29 cellular contexts compared by ENCODE assay signal in genomic region chr17:57872536-57872935, GRCh38. TPM values are rescaled to one million over a fixed set of nuclear protein-coding genes. Genes with fewer than 3 reads are reported as not detected.
A peak's percentile ranks its signal among the peaks of the same experiment; 100 is the strongest.
DNase-seq lines count a peak whose midpoint lies in the region; ATAC-seq, FAIRE-seq and TF ChIP-seq lines count a peak whose summit lies in the region.
"Had no signal": no experiment of that assay in that cellular context is flagged by ENCODE, and none has a peak within 500 bp of the region (broad histone marks: within the 10 kb centered on the region; RNA-seq: fewer than 3 reads in every experiment).

No MANE protein-coding gene starts in this region.

- H3K9me3 ChIP-seq in BLaER1 (no peaks in the 10 kb centered on the region), IMR-90 (ENCODE audit: control insufficient read depth, insufficient read depth, low read length) (no peaks in the 10 kb centered on the region), astrocyte (ENCODE audit: insufficient read depth, low read depth, low read length) (no peaks in the 10 kb centered on the region), upper lobe of left lung (no peaks in the 10 kb centered on the region), transverse colon (no peaks in the 10 kb centered on the region)
- H3K9me3 ChIP-seq: BE2C, esophagus squamous epithelium, SJCRH30, tibial artery had no signal

- CTCF ChIA-PET in IMR-90 (lab: Yijun Ruan, JAX) = no interaction called here

- 0 out of 2 replicates have a peak overlapping the region, but pooled peaks have one; percentile 11 for H3K14ac ChIP-seq in IMR-90 (replicated peaks; ENCODE audit: low read depth, low read length)

- POLR2A ChIA-PET in IMR-90 (lab: Charles Lee; ENCODE audit: unreplicated experiment) = interaction anchor here (0.6 kb wide), 1 partner anchor 77 kb away, joined by 5 read pairs; no protein-coding TSS in a partner anchor

- DNase-seq in IMR-90 (no peak), astrocyte (ENCODE audit: low read depth) (no peak), upper lobe of left lung (no peak), DMS53 (lab: John Stamatoyannopoulos, UW) (no peak), transverse colon (no peak)
- DNase-seq: ACHN; activated CD4-positive, alpha-beta T cell treated with anti-CD3 and anti-CD28 coated beads, Interleukin-2, amount 50 U/mL, for 4 hours; activated CD8-positive, alpha-beta memory T cell treated with anti-CD3 and anti-CD28 coated beads, Interleukin-2, amount 50 U/mL, for 4 hours; activated naive CD4-positive, alpha-beta T cell treated with anti-CD3 and anti-CD28 coated beads, Interleukin-2, amount 50 U/mL, for 16 hours; amygdala; BE2C; cortex of kidney; esophagus squamous epithelium; foreskin melanocyte; mammary epithelial cell; NCI-H1092; NCI-H187 treated with DMSO at 0.1 percent for 48 hours; NCI-H524 treated with DMSO at 0.1 percent for 48 hours; SJCRH30; T1000; tibial artery had no signal

- H3K9ac ChIP-seq in BLaER1 = peak overlapping the region; percentile 86
- H3K9ac ChIP-seq in IMR-90 (ENCODE audit: low read depth, low read length) = no peak overlapping the region
- H3K9ac ChIP-seq in astrocyte (ENCODE audit: low read length) = no peak overlapping the region
- H3K9ac ChIP-seq: neural progenitor cell had no signal

- peak overlapping the region in 1 of 2 experiments; percentile 39; a peak in 1 of 4 replicates for H4K8ac ChIP-seq in IMR-90 (ENCODE audit: low read depth in 2 of 2, low read length in 2 of 2)

- TF ChIP-seq EP300 in upper lobe of left lung (IDR thresholded peaks at IDR 0.05) = no peak
- no peak for TF ChIP-seq EP300 in transverse colon (IDR thresholded peaks at IDR 0.05; ENCODE audit: low read depth)

- no peak overlapping the region for H4K5ac ChIP-seq in IMR-90 (ENCODE audit: low read depth, low read length)

- H4K20me1 ChIP-seq in BLaER1 (no peaks in the 10 kb centered on the region), IMR-90 (ENCODE audit: insufficient read depth, low read length) (no peaks in the 10 kb centered on the region), astrocyte (ENCODE audit: insufficient read depth, low read length) (no peaks in the 10 kb centered on the region)

- TF ChIP-seq CTCF in IMR-90 (conservative IDR thresholded peaks at IDR 0.05; ENCODE audit: low read depth, low read length) (no peak), astrocyte (IDR thresholded peaks at IDR 0.05; ENCODE audit: insufficient read depth, low read depth, low read length) (no peak), nephron (IDR thresholded peaks at IDR 0.05; ENCODE audit: unreplicated experiment in 3 of 3) (no peak), upper lobe of left lung (IDR thresholded peaks at IDR 0.05) (no peak), transverse colon (IDR thresholded peaks at IDR 0.05) (no peak)

- H2BK120ac ChIP-seq in IMR-90 (ENCODE audit: low read depth, low read length) = no peak overlapping the region

- no TSS peak for BruUV-seq in IMR-90 (replicated peaks; lab: Mats Ljungman, UMichigan)

- H3K56ac ChIP-seq in IMR-90 (ENCODE audit: extremely low read depth, insufficient read depth, low read length) = no peak overlapping the region

- H3K4me3 ChIP-seq in BLaER1 (peak overlapping the region; percentile 52), IMR-90 (ENCODE audit: insufficient read depth, low read depth, low read length) (no peak overlapping the region), astrocyte (ENCODE audit: insufficient read depth, low read depth, low read length) (no peak overlapping the region), upper lobe of left lung (no peak overlapping the region), transverse colon (no peak overlapping the region)
- H3K4me3 ChIP-seq: esophagus squamous epithelium, neural progenitor cell, SJCRH30, tibial artery had no signal

- in situ Hi-C loops in IMR-90 (cut with MboI; ENCODE audit: low sequenced_read_pairs) (loop anchor here (25.0 kb wide), 1 partner anchor 465 kb away; the partner anchor contains the start of gene TSPOAP1), transverse colon (cut with MboI; ENCODE audit: low pct_ligation_motif_present in 1 of 4, low pct_unique_long_range_greater_than_20kb in 1 of 4, low sequenced_read_pairs in 3 of 4) (loop anchor here in 2 of 4 donors (25.0 kb wide), 2 partner anchors 215 to 240 kb away; partner anchors contain the start of gene DYNLL2 (in 1 of the 2))

- H3K27ac ChIP-seq in BLaER1 (peak overlapping the region; percentile 99), IMR-90 (ENCODE audit: insufficient read depth, low read length) (no peak overlapping the region), astrocyte (ENCODE audit: low read depth, low read length) (no peak overlapping the region), upper lobe of left lung (no peak overlapping the region), transverse colon (peak overlapping the region in 2 of 4 donors; percentile 87 to 93)
- H3K27ac ChIP-seq: neural progenitor cell, SJCRH30 had no signal

- peaks cover 11% of the 10 kb centered on the region for H3K36me3 Mint-ChIP-seq in astrocyte (ENCODE audit: low read depth, unreplicated experiment)
- H3K36me3 Mint-ChIP-seq in nephron (ENCODE audit: low read depth) = peaks cover 17% of the 10 kb centered on the region

- TF ChIP-seq POLR2A in IMR-90 (IDR thresholded peaks at IDR 0.05; ENCODE audit: low read depth, low read length) (no peak), upper lobe of left lung (IDR thresholded peaks at IDR 0.05) (no peak), transverse colon (IDR thresholded peaks at IDR 0.05) (no peak)

- 80% methylated on average over 1 of the region's 14 CpGs; no CpG with 5 or more reads in 1 of the 2 experiments for WGBS in IMR-90 (ENCODE audit: extremely low coverage in 2 of 2, insufficient read length in 1 of 2), 2 experiments
- 70 to 89% methylated on average over 3 to 14 of the region's 14 CpGs for WGBS in upper lobe of left lung, 2 donors
- WGBS in transverse colon (ENCODE audit: low coverage in 1 of 2), 2 donors = 74% methylated on average over 14 of the region's 14 CpGs; no CpG with 5 or more reads in 1 of the 2 donors

- H3K36me3 ChIP-seq in BLaER1 (no peaks in the 10 kb centered on the region), IMR-90 (ENCODE audit: control insufficient read depth, insufficient read depth, low read length) (peaks cover 28% of the 10 kb centered on the region), astrocyte (ENCODE audit: insufficient read depth, low read length) (peaks cover 3% of the 10 kb centered on the region), upper lobe of left lung (peaks cover 7 to 38% (median 31%) of the 10 kb centered on the region in 4 donors), transverse colon (no peaks in the 10 kb centered on the region)
- H3K36me3 ChIP-seq: BE2C, neural progenitor cell, SJCRH30 had no signal

- ATAC-seq in IMR-90 (ENCODE audit: low read depth) (no peak), GM19463 (IDR thresholded peaks at IDR 0.05; ENCODE audit: unreplicated experiment) (no peak), upper lobe of left lung (ENCODE audit: low FRiP score in 2 of 2) (no peak)

- peak overlapping the region; percentile 99 for H4K91ac ChIP-seq in IMR-90 (ENCODE audit: insufficient read depth, low read depth, low read length)

- H3K27ac Mint-ChIP-seq in astrocyte (ENCODE audit: unreplicated experiment) (peak overlapping the region; percentile 19), nephron (peak overlapping the region; percentile 37 to 98 (median 73))
- H3K27ac Mint-ChIP-seq: activated T-helper 1 cell treated with anti-CD3 and anti-CD28 coated beads, Interleukin-12 subunit alpha, Interleukin-12 subunit beta, Interleukin-2, Interleukin-4 antibody, amounts not matched to agents 30 ng/mL and 10 ng/mL and 1 ng/mL, durations not matched to agents 14 hours and 24 hours and 36 hours; progenitor cell of endocrine pancreas; stimulated activated naive CD8-positive, alpha-beta T cell treated with anti-CD3 and anti-CD28 coated beads, Interleukin-15, Interleukin-2, amounts not matched to agents 100 ng/mL and 50 ng/mL, for 24 hours had no signal

- peak overlapping the region; percentile 100; the same call in 1 of the 2 replicates for H2AK5ac ChIP-seq in IMR-90 (ENCODE audit: low read depth, low read length)

- H3K27me3 ChIP-seq in BLaER1 (no peaks in the 10 kb centered on the region), IMR-90 (ENCODE audit: control insufficient read depth, insufficient read depth, low read length) (no peaks in the 10 kb centered on the region), astrocyte (ENCODE audit: insufficient read depth, low read length) (no peaks in the 10 kb centered on the region), upper lobe of left lung (no peaks in the 10 kb centered on the region), transverse colon (no peaks in the 10 kb centered on the region)
- H3K27me3 ChIP-seq: BE2C, esophagus squamous epithelium, SJCRH30, tibial artery had no signal

- TF ChIP-seq RAD21 in IMR-90 (IDR thresholded peaks at IDR 0.05; ENCODE audit: low read length) = no peak

- H3K4me3 Mint-ChIP-seq in astrocyte (ENCODE audit: unreplicated experiment) (no peak overlapping the region), nephron (no peak overlapping the region)
- H3K4me3 Mint-ChIP-seq: activated T-helper 1 cell treated with anti-CD3 and anti-CD28 coated beads, Interleukin-12 subunit alpha, Interleukin-12 subunit beta, Interleukin-2, Interleukin-4 antibody, amounts not matched to agents 30 ng/mL and 10 ng/mL and 1 ng/mL, durations not matched to agents 14 hours and 24 hours and 36 hours; stimulated activated naive CD8-positive, alpha-beta T cell treated with anti-CD3 and anti-CD28 coated beads, Interleukin-15, Interleukin-2, amounts not matched to agents 100 ng/mL and 50 ng/mL, for 24 hours had no signal

- intact Hi-C loops in IMR-90 (cut with micrococcal nuclease) (no loop called here), transverse colon (cut with DNase I; ENCODE audit: low total_unique reads) (no loop called here)

- H3K4ac ChIP-seq in IMR-90 (ENCODE audit: low read depth, low read length) = peak overlapping the region; percentile 100

- H3K79me2 ChIP-seq in astrocyte (ENCODE audit: insufficient read depth, low read length) = peaks cover 3% of the 10 kb centered on the region

- no peak overlapping the region for H3K23ac ChIP-seq in IMR-90 (ENCODE audit: low read depth, low read length)

- H3K4me2 ChIP-seq in BLaER1 (peak overlapping the region; percentile 96), IMR-90 (ENCODE audit: low read depth, low read length) (no peak overlapping the region), astrocyte (ENCODE audit: low read length) (no peak overlapping the region)
- H3K4me2 ChIP-seq: neural progenitor cell had no signal

- H2BK20ac ChIP-seq in IMR-90 (ENCODE audit: low read depth, low read length) = no peak overlapping the region

- no peak overlapping the region for H2AK9ac ChIP-seq in IMR-90 (replicated peaks; ENCODE audit: low read depth, low read length, poor library complexity)

- no peak overlapping the region for H3K18ac ChIP-seq in IMR-90 (ENCODE audit: low read depth, low read length)

- no peaks in the 10 kb centered on the region for H3K27me3 Mint-ChIP-seq in astrocyte (ENCODE audit: low read depth, unreplicated experiment)
- H3K27me3 Mint-ChIP-seq in nephron (ENCODE audit: low read depth) = peaks cover 6% of the 10 kb centered on the region

- H2AFZ ChIP-seq in IMR-90 (replicated peaks; ENCODE audit: low read length, poor library complexity) (no peak overlapping the region), astrocyte (ENCODE audit: low read depth, low read length) (no peak overlapping the region)
- H2AFZ ChIP-seq: neural progenitor cell had no signal

- peaks cover 41% of the 10 kb centered on the region for H3K9me1 ChIP-seq in IMR-90 (ENCODE audit: insufficient read depth, low read length)

- H3K79me1 ChIP-seq in IMR-90 (ENCODE audit: low read depth in 1 of 2, low read length in 2 of 2) = peaks cover 15 to 62% of the 10 kb centered on the region in 2 experiments

- H3K9me3 Mint-ChIP-seq in astrocyte (ENCODE audit: unreplicated experiment) (no peaks in the 10 kb centered on the region), nephron (no peaks in the 10 kb centered on the region)
- H3K9me3 Mint-ChIP-seq: activated T-helper 1 cell treated with anti-CD3 and anti-CD28 coated beads, Interleukin-12 subunit alpha, Interleukin-12 subunit beta, Interleukin-2, Interleukin-4 antibody, amounts not matched to agents 30 ng/mL and 10 ng/mL and 1 ng/mL, durations not matched to agents 14 hours and 24 hours and 36 hours; neural progenitor cell; stimulated activated naive CD8-positive, alpha-beta T cell treated with anti-CD3 and anti-CD28 coated beads, Interleukin-15, Interleukin-2, amounts not matched to agents 100 ng/mL and 50 ng/mL, for 24 hours had no signal

- FAIRE-seq in astrocyte (lab: Jason Lieb, UNC) = no peak
- FAIRE-seq: RCC 7860 had no signal

- H3K4me1 Mint-ChIP-seq in astrocyte (ENCODE audit: low read depth, unreplicated experiment) (peaks cover 70% of the 10 kb centered on the region), nephron (peaks cover 83% of the 10 kb centered on the region)

- H2BK5ac ChIP-seq in IMR-90 (ENCODE audit: low read depth, low read length, poor library complexity, severe bottlenecking) = peak overlapping the region; percentile 98

- no peak overlapping the region for H2BK15ac ChIP-seq in IMR-90 (ENCODE audit: low read depth, low read length)

- H3K4me1 ChIP-seq in BLaER1 (peaks cover 95% of the 10 kb centered on the region), IMR-90 (ENCODE audit: control insufficient read depth, insufficient read depth, low read length) (peaks cover 57% of the 10 kb centered on the region), astrocyte (ENCODE audit: insufficient read depth, low read length) (peaks cover 66% of the 10 kb centered on the region), upper lobe of left lung (peaks cover 50 to 58% (median 57%) of the 10 kb centered on the region in 4 donors), transverse colon (peaks cover 48 to 60% (median 56%) of the 10 kb centered on the region in 4 donors)

- dilution Hi-C loops in IMR-90 (cut with HindIII; ENCODE audit: low sequenced_read_pairs, unreplicated experiment) = loop anchor here (25.0 kb wide), 1 partner anchor 115 kb away; the partner anchor contains the start of gene VEZF1

RNA-seq across cellular contexts. Expression of gene MRPS23, which starts 22.7 kb away (rescaled TPM):
- total RNA-seq in IMR-90 (2012; rRNA removed) (37.3 and 41.7 TPM in 2 replicates), astrocyte (56.9 and 61.3 TPM in 2 replicates), upper lobe of left lung (10 to 100 TPM; 11.4 to 50.6 (median 19.1) TPM), transverse colon (10 to 100 TPM in 1 of 4 donors, 1 to 10 TPM in 2, under 1 TPM in 1; 0.37 to 11.1 (median 6.5) TPM)
- 22.1 and 23.5 TPM in 2 replicates for polyA plus RNA-seq in IMR-90 (2012; rRNA removed)
- polyA plus RNA-seq in IMR-90 (2012; cell fraction: cytosol; rRNA removed) = 22.4 and 35.2 TPM in 2 replicates
- polyA plus RNA-seq in IMR-90 (2012; cell fraction: nucleus; rRNA removed; ENCODE audit: low replicate concordance) = 9.9 and 18.3 TPM in 2 replicates
